17 cellular contexts compared by ENCODE assay signal in genomic region chr7:585873-586272, GRCh38.
A peak's percentile ranks its signal among the peaks of the same experiment; 100 is the strongest.
DNase-seq lines count a peak whose midpoint lies in the region; ATAC-seq lines count a peak whose summit lies in the region.
"Had no signal": no experiment of that assay in that cellular context is flagged by ENCODE, and none has a peak within 500 bp of the region (broad histone marks: within the 10 kb centered on the region; RNA-seq: fewer than 3 reads in every experiment).

No MANE protein-coding gene starts in this region.

- H3K9me3 Mint-ChIP-seq in activated T-cell treated with anti-CD3 and anti-CD28 coated beads, Interleukin-2, amount 50 U/mL, for 24 hours = peaks cover 27% of the 10 kb centered on the region
- peaks cover 27% of the 10 kb centered on the region for H3K9me3 Mint-ChIP-seq in activated T-helper 2 cell treated with anti-CD3 and anti-CD28 coated beads, Interferon-gamma antibody, Interleukin-2, Interleukin-4, amounts not matched to agents 10 μg/mL and 5 μg/mL and 100 μg/mL, durations not matched to agents 14 hours and 24 hours and 36 hours
- H3K9me3 Mint-ChIP-seq in stimulated activated effector memory CD8-positive, alpha-beta T cell treated with anti-CD3 and anti-CD28 coated beads, Interleukin-12 subunit alpha, Interleukin-12 subunit beta, amount 100 ng/mL, for 72 hours = peaks cover 9% of the 10 kb centered on the region

- no peaks in the 10 kb centered on the region for H3K27me3 Mint-ChIP-seq in activated T-cell treated with anti-CD3 and anti-CD28 coated beads, Interleukin-2, amount 50 U/mL, for 24 hours
- H3K27me3 Mint-ChIP-seq in activated T-helper 2 cell treated with anti-CD3 and anti-CD28 coated beads, Interferon-gamma antibody, Interleukin-2, Interleukin-4, amounts not matched to agents 10 μg/mL and 5 μg/mL and 100 μg/mL, durations not matched to agents 14 hours and 24 hours and 36 hours (ENCODE audit: low read depth) = no peaks in the 10 kb centered on the region

- H3K4me3 Mint-ChIP-seq in activated T-cell treated with anti-CD3 and anti-CD28 coated beads, Interleukin-2, amount 50 U/mL, for 24 hours = peak overlapping the region; percentile 57
- H3K4me3 Mint-ChIP-seq in activated T-helper 2 cell treated with anti-CD3 and anti-CD28 coated beads, Interferon-gamma antibody, Interleukin-2, Interleukin-4, amounts not matched to agents 10 μg/mL and 5 μg/mL and 100 μg/mL, durations not matched to agents 14 hours and 24 hours and 36 hours (ENCODE audit: low read depth) = no peak overlapping the region
- peak overlapping the region; percentile 80 for H3K4me3 Mint-ChIP-seq in stimulated activated effector memory CD8-positive, alpha-beta T cell treated with anti-CD3 and anti-CD28 coated beads, Interleukin-12 subunit alpha, Interleukin-12 subunit beta, amount 100 ng/mL, for 72 hours
- H3K4me3 Mint-ChIP-seq: mesothelial cell of epicardium had no signal

- DNase-seq in activated T-cell treated with anti-CD3 and anti-CD28 coated beads, Interleukin-2, amount 50 U/mL, for 24 hours = no peak
- DNase-seq in activated T-cell treated with anti-CD3 and anti-CD28 coated beads for 4 hours (no peak), NCI-H1694 treated with DMSO at 0.1 percent for 48 hours (lab: John Stamatoyannopoulos, UW) (no peak)
- no peak for DNase-seq in activated T-helper 2 cell treated with anti-CD3 and anti-CD28 coated beads, Interferon-gamma antibody, Interleukin-2, Interleukin-4, amounts not matched to agents 10 μg/mL and 5 μg/mL and 100 μg/mL, durations not matched to agents 14 hours and 24 hours and 36 hours (ENCODE audit: low spot score)
- DNase-seq in stimulated activated effector memory CD8-positive, alpha-beta T cell treated with anti-CD3 and anti-CD28 coated beads, Interleukin-12 subunit alpha, Interleukin-12 subunit beta, amount 100 ng/mL, for 72 hours (ENCODE audit: low spot score in 2 of 2) = no peak
- DNase-seq: ACHN; caudate nucleus; effector CD8-positive, alpha-beta T cell; NCI-H2081 treated with DMSO at 0.1 percent for 48 hours; NCI-H774; retina; SK-N-SH had no signal

- H3K36me3 Mint-ChIP-seq in activated T-cell treated with anti-CD3 and anti-CD28 coated beads, Interleukin-2, amount 50 U/mL, for 24 hours (ENCODE audit: low read depth) = peaks cover 89% of the 10 kb centered on the region
- H3K36me3 Mint-ChIP-seq in activated T-helper 2 cell treated with anti-CD3 and anti-CD28 coated beads, Interferon-gamma antibody, Interleukin-2, Interleukin-4, amounts not matched to agents 10 μg/mL and 5 μg/mL and 100 μg/mL, durations not matched to agents 14 hours and 24 hours and 36 hours (ENCODE audit: low read depth) = peaks cover 60% of the 10 kb centered on the region
- peaks cover 78% of the 10 kb centered on the region for H3K36me3 Mint-ChIP-seq in stimulated activated effector memory CD8-positive, alpha-beta T cell treated with anti-CD3 and anti-CD28 coated beads, Interleukin-12 subunit alpha, Interleukin-12 subunit beta, amount 100 ng/mL, for 72 hours

- H3K4me1 Mint-ChIP-seq in activated T-cell treated with anti-CD3 and anti-CD28 coated beads, Interleukin-2, amount 50 U/mL, for 24 hours (ENCODE audit: low read depth) = peaks cover 42% of the 10 kb centered on the region
- H3K4me1 Mint-ChIP-seq in activated T-helper 2 cell treated with anti-CD3 and anti-CD28 coated beads, Interferon-gamma antibody, Interleukin-2, Interleukin-4, amounts not matched to agents 10 μg/mL and 5 μg/mL and 100 μg/mL, durations not matched to agents 14 hours and 24 hours and 36 hours (ENCODE audit: low read depth) = peaks cover 33% of the 10 kb centered on the region
- peaks cover 48% of the 10 kb centered on the region for H3K4me1 Mint-ChIP-seq in stimulated activated effector memory CD8-positive, alpha-beta T cell treated with anti-CD3 and anti-CD28 coated beads, Interleukin-12 subunit alpha, Interleukin-12 subunit beta, amount 100 ng/mL, for 72 hours

- peak overlapping the region; percentile 98 for H3K27ac Mint-ChIP-seq in activated T-cell treated with anti-CD3 and anti-CD28 coated beads, Interleukin-2, amount 50 U/mL, for 24 hours
- peak overlapping the region; percentile 95 for H3K27ac Mint-ChIP-seq in activated T-helper 2 cell treated with anti-CD3 and anti-CD28 coated beads, Interferon-gamma antibody, Interleukin-2, Interleukin-4, amounts not matched to agents 10 μg/mL and 5 μg/mL and 100 μg/mL, durations not matched to agents 14 hours and 24 hours and 36 hours
- peak overlapping the region; percentile 92 for H3K27ac Mint-ChIP-seq in stimulated activated effector memory CD8-positive, alpha-beta T cell treated with anti-CD3 and anti-CD28 coated beads, Interleukin-12 subunit alpha, Interleukin-12 subunit beta, amount 100 ng/mL, for 72 hours
- H3K27ac Mint-ChIP-seq: mesothelial cell of epicardium had no signal

- ATAC-seq in HG02642 (IDR thresholded peaks at IDR 0.05; ENCODE audit: poor library complexity, unreplicated experiment) = peak; percentile 28
- ATAC-seq in stimulated activated effector memory CD8-positive, alpha-beta T cell treated with anti-CD3 and anti-CD28 coated beads, Interleukin-12 subunit alpha, Interleukin-12 subunit beta, amount 100 ng/mL, for 72 hours = no peak
- no peak for ATAC-seq in GM18868 (IDR thresholded peaks at IDR 0.05; ENCODE audit: unreplicated experiment)
- no peak for ATAC-seq in GM18867 (IDR thresholded peaks at IDR 0.05; ENCODE audit: unreplicated experiment)
- ATAC-seq: HCT116 had no signal

- intact Hi-C loops in activated T-helper 2 cell treated with anti-CD3 and anti-CD28 coated beads, Interferon-gamma antibody, Interleukin-2, Interleukin-4, amounts not matched to agents 10 μg/mL and 5 μg/mL and 100 μg/mL, durations not matched to agents 14 hours and 24 hours and 36 hours (cut with micrococcal nuclease) = loop anchor here (1.0 kb wide), 1 partner anchor 15 kb away; no protein-coding TSS in a partner anchor
